1 cellular context compared by ENCODE assay signal in the genomic region with DNA sequence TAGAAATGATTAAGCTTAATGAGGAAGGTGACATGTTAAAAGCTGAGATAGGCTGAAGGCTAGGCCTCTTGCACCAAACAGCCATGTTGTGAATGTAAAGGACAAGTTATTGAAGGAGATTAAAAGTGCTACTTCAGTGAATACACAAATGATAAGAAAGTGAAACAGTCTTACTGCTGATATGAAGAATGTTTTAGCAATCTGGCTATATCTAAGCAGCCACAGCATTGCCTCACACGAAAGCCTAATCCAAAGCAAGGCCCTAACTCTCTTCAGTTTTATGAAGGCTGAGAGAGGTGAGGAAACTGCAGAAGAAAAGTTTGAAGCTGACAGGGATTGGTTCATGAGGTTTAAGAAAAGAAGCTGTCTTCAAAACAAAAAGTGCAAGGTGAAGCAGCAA.
TF ChIP-seq lines count a peak whose summit lies in the region.

No MANE protein-coding gene starts in this region.

TF ChIP-seq in IMR-90, 13 proteins besides CTCF, POLR2A, EP300 and RAD21 (continued from another document):
- no peak for TF ChIP-seq RCOR1 (IDR thresholded peaks at IDR 0.05; ENCODE audit: insufficient replicate concordance, low read length)
- no peak for TF ChIP-seq MAFK (IDR thresholded peaks at IDR 0.05; ENCODE audit: low read depth, low read length)
- TF ChIP-seq, protein P1, sequence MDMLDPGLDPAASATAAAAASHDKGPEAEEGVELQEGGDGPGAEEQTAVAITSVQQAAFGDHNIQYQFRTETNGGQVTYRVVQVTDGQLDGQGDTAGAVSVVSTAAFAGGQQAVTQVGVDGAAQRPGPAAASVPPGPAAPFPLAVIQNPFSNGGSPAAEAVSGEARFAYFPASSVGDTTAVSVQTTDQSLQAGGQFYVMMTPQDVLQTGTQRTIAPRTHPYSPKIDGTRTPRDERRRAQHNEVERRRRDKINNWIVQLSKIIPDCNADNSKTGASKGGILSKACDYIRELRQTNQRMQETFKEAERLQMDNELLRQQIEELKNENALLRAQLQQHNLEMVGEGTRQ (IDR thresholded peaks at IDR 0.05; ENCODE audit: low read depth, low read length) = no peak
- TF ChIP-seq MAZ (IDR thresholded peaks at IDR 0.05; ENCODE audit: borderline replicate concordance, low read depth, low read length) = no peak
- TF ChIP-seq CEBPB (IDR thresholded peaks at IDR 0.05; ENCODE audit: low read depth, low read length) = no peak
TF ChIP-seq in IMR-90: peak in this region for 0.
